In the genomic region with DNA sequence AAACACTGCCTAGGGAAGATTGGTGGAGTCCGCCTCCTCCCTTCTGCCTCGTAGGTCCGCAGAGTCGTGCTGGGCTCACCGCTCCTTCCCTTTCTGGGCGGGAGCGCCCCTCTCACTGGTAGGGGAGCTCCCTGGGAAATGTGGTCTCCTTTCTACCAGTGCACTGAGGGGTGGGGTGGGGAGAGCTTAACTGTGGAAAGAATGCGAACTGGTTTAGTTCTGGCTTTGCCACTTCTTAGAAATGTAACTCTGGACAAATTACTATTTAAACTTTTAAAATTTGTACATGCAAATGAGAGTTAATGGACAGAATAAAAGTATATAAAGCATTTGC, we compare ENCODE assay signal across 8 cellular contexts.
DNase-seq lines count a peak whose midpoint lies in the region; ATAC-seq and TF ChIP-seq lines count a peak whose summit lies in the region.

No MANE protein-coding gene starts in this region.

- intact Hi-C loops in naive thymus-derived CD4-positive, alpha-beta T cell (cut with micrococcal nuclease), result no loop called here

- no peaks in the 10 kb centered on the region for H3K9me3 ChIP-seq in naive thymus-derived CD4-positive, alpha-beta T cell (ENCODE audit: control insufficient read depth in 2 of 3, low read length in 3 of 3)

- POLR2A ChIA-PET in naive thymus-derived CD4-positive, alpha-beta T cell (lab: Charles Lee), result interaction anchor here (0.7 to 2.4 kb wide), 9 partner anchors 8 to 113 kb away, joined by 3 to 22 read pairs (median 5); partner anchors contain the start of gene RPTOR

- no peaks in the 10 kb centered on the region for H3K27me3 ChIP-seq in naive thymus-derived CD4-positive, alpha-beta T cell (ENCODE audit: control insufficient read depth in 2 of 2, insufficient read depth in 2 of 2, low read length in 2 of 2)

- H3K4me1 ChIP-seq in naive thymus-derived CD4-positive, alpha-beta T cell (ENCODE audit: control insufficient read depth in 2 of 2, insufficient read depth in 2 of 2, low read length in 2 of 2), result peaks cover 20 to 53% of the 10 kb centered on the region in 2 donors

- ATAC-seq in stimulated activated naive CD8-positive, alpha-beta T cell treated with anti-CD3 and anti-CD28 coated beads, Interleukin-15, Interleukin-2, amounts not matched to agents 100 U/mL and 50 U/mL, for 24 hours, result no peak
- ATAC-seq in activated T-helper 17 cell treated with anti-CD3 and anti-CD28 coated beads, Interleukin-2, amount 50 U/mL, for 72 hours (replicated peaks), result no peak
- peak; percentile 10 for ATAC-seq in naive thymus-derived CD4-positive, alpha-beta T cell

- peaks cover 53% of the 10 kb centered on the region for H3K36me3 Mint-ChIP-seq in stimulated activated naive CD8-positive, alpha-beta T cell treated with anti-CD3 and anti-CD28 coated beads, Interleukin-15, Interleukin-2, amounts not matched to agents 100 ng/mL and 50 ng/mL, for 24 hours (ENCODE audit: low read depth)
- peaks cover 25% of the 10 kb centered on the region for H3K36me3 Mint-ChIP-seq in activated T-helper 17 cell treated with anti-CD3 and anti-CD28 coated beads, Interleukin-2, amount 50 U/mL, for 72 hours (ENCODE audit: low read depth)
- peaks cover 0 to 60% (median 29%) of the 10 kb centered on the region in 5 donors for H3K36me3 Mint-ChIP-seq in naive thymus-derived CD4-positive, alpha-beta T cell

- H3K4me3 Mint-ChIP-seq in stimulated activated naive CD8-positive, alpha-beta T cell treated with anti-CD3 and anti-CD28 coated beads, Interleukin-15, Interleukin-2, amounts not matched to agents 100 ng/mL and 50 ng/mL, for 24 hours, result peak overlapping the region; percentile 49
- H3K4me3 Mint-ChIP-seq in activated T-helper 17 cell treated with anti-CD3 and anti-CD28 coated beads, Interleukin-2, amount 50 U/mL, for 72 hours, result peak overlapping the region; percentile 81
- H3K4me3 Mint-ChIP-seq in naive thymus-derived CD4-positive, alpha-beta T cell, result peak overlapping the region in 7 of 10 donors; percentile 72 to 97 (median 81)

- no peak overlapping the region for H3K27ac ChIP-seq in naive thymus-derived CD4-positive, alpha-beta T cell (ENCODE audit: low read depth, low read length)

- TF ChIP-seq CTCF in GM13976 (IDR thresholded peaks at IDR 0.05; ENCODE audit: borderline replicate concordance, control extremely low read depth, extremely low read depth, insufficient read depth, missing control alignments), result no peak

- no peaks in the 10 kb centered on the region for H3K36me3 ChIP-seq in naive thymus-derived CD4-positive, alpha-beta T cell (ENCODE audit: control insufficient read depth in 2 of 3, insufficient read depth in 3 of 3, low read length in 3 of 3)

- no peak for DNase-seq in stimulated activated naive CD8-positive, alpha-beta T cell treated with anti-CD3 and anti-CD28 coated beads, Interleukin-15, Interleukin-2, amounts not matched to agents 100 U/mL and 50 U/mL, for 24 hours
- no peak for DNase-seq in naive thymus-derived CD4-positive, alpha-beta T cell
- DNase-seq in NCI-H748 (lab: John Stamatoyannopoulos, UW; ENCODE audit: unreplicated experiment) (no peak), GM13976 (ENCODE audit: low spot score) (no peak), HuH-7.5 (ENCODE audit: low spot score) (no peak), OCI-M2 (lab: John Stamatoyannopoulos, UW; ENCODE audit: unreplicated experiment) (no peak)

- H3K27ac Mint-ChIP-seq in stimulated activated naive CD8-positive, alpha-beta T cell treated with anti-CD3 and anti-CD28 coated beads, Interleukin-15, Interleukin-2, amounts not matched to agents 100 ng/mL and 50 ng/mL, for 24 hours, result peak overlapping the region; percentile 90
- peak overlapping the region; percentile 96 for H3K27ac Mint-ChIP-seq in activated T-helper 17 cell treated with anti-CD3 and anti-CD28 coated beads, Interleukin-2, amount 50 U/mL, for 72 hours
- H3K27ac Mint-ChIP-seq in naive thymus-derived CD4-positive, alpha-beta T cell, result peak overlapping the region; percentile 88 to 99 (median 90)

- peak overlapping the region; percentile 7 for H3K4me3 ChIP-seq in naive thymus-derived CD4-positive, alpha-beta T cell (ENCODE audit: low read length)

- CTCF ChIA-PET in naive thymus-derived CD4-positive, alpha-beta T cell (lab: Charles Lee), result interaction anchor here (1.3 to 1.6 kb wide), 3 partner anchors 8 to 75 kb away, joined by 3 to 5 read pairs (median 3); no protein-coding TSS in a partner anchor

- H3K4me1 Mint-ChIP-seq in stimulated activated naive CD8-positive, alpha-beta T cell treated with anti-CD3 and anti-CD28 coated beads, Interleukin-15, Interleukin-2, amounts not matched to agents 100 ng/mL and 50 ng/mL, for 24 hours (ENCODE audit: low read depth), result peaks cover 71% of the 10 kb centered on the region
- peaks cover 54% of the 10 kb centered on the region for H3K4me1 Mint-ChIP-seq in activated T-helper 17 cell treated with anti-CD3 and anti-CD28 coated beads, Interleukin-2, amount 50 U/mL, for 72 hours
- H3K4me1 Mint-ChIP-seq in naive thymus-derived CD4-positive, alpha-beta T cell, result peaks cover 44 to 83% (median 76%) of the 10 kb centered on the region in 7 donors

- in situ Hi-C loops in GM13976 (cut with MboI; ENCODE audit: low sequenced_read_pairs, unreplicated experiment), result no loop called here

- H3K27me3 Mint-ChIP-seq in stimulated activated naive CD8-positive, alpha-beta T cell treated with anti-CD3 and anti-CD28 coated beads, Interleukin-15, Interleukin-2, amounts not matched to agents 100 ng/mL and 50 ng/mL, for 24 hours, result no peaks in the 10 kb centered on the region
- H3K27me3 Mint-ChIP-seq in activated T-helper 17 cell treated with anti-CD3 and anti-CD28 coated beads, Interleukin-2, amount 50 U/mL, for 72 hours, result no peaks in the 10 kb centered on the region
- no peaks in the 10 kb centered on the region for H3K27me3 Mint-ChIP-seq in naive thymus-derived CD4-positive, alpha-beta T cell

- H3K9me3 Mint-ChIP-seq in stimulated activated naive CD8-positive, alpha-beta T cell treated with anti-CD3 and anti-CD28 coated beads, Interleukin-15, Interleukin-2, amounts not matched to agents 100 ng/mL and 50 ng/mL, for 24 hours, result peaks cover 7% of the 10 kb centered on the region
- peaks cover 7% of the 10 kb centered on the region for H3K9me3 Mint-ChIP-seq in activated T-helper 17 cell treated with anti-CD3 and anti-CD28 coated beads, Interleukin-2, amount 50 U/mL, for 72 hours
- H3K9me3 Mint-ChIP-seq in naive thymus-derived CD4-positive, alpha-beta T cell, result peaks cover 0 to 21% (median 0%) of the 10 kb centered on the region in 11 donors
